In the genomic region with DNA sequence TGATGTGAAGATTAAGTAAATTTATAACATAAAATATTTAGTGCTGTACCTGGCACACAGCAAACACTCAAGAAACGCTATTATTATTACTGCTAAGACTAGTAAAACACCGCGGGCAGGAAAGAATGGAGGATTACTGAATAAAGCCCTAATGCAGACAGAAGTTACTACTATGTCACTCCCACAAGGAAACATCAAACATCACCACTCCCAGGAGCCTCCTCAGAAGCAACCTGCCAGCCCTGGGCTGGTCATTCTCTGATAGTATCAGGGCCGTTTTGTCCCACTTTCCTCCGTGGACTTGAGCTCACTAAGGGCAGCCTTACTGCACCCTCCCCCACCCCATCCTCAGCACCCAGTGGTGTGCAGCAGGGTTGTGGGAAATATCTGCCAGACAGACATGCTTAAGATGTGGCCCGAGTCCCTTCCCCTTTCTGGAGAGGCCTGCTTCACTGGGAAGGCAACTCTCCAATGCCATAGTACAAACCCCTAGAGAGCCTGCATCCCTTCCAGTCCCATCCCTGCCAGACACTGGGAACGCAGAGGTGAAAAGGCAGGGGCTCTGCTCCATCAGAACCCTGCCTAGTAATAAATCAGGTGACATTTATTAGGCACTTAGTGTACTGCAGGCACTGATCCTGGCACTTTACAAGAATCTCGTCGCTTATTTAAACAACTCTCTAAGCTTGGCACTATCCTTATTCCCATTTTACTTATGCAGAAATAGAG, we compare ENCODE assay signal across 9 cellular contexts. TPM values are rescaled to one million over a fixed set of nuclear protein-coding genes. Genes with fewer than 3 reads are reported as not detected.
DNase-seq lines count a peak whose midpoint lies in the region; ATAC-seq and TF ChIP-seq lines count a peak whose summit lies in the region.
"Had no signal": no experiment of that assay in that cellular context is flagged by ENCODE, and none has a peak within 500 bp of the region (broad histone marks: within the 10 kb centered on the region; RNA-seq: fewer than 3 reads in every experiment).

No MANE protein-coding gene starts in this region.

- CTCF ChIA-PET in activated CD8-positive, alpha-beta T cell treated with anti-CD3 and anti-CD28 coated beads, Interleukin-2, amount 10 ng/mL, durations not matched to agents 7 days and 5 days (lab: Charles Lee), result interaction anchor here (0.9 to 6.7 kb wide), 4 partner anchors 9 to 62 kb away, joined by 3 to 62 read pairs (median 24); no protein-coding TSS in a partner anchor

- peak overlapping the region; percentile 23 for H3K9ac ChIP-seq in mesenchymal stem cell (ENCODE audit: low read length)
- no peak overlapping the region for H3K9ac ChIP-seq in trophoblast cell (ENCODE audit: low read length)

- H4K8ac ChIP-seq in mesenchymal stem cell (ENCODE audit: low read length) (peak overlapping the region; percentile 52), trophoblast cell (ENCODE audit: low read depth, low read length) (no peak overlapping the region)

- H2AK5ac ChIP-seq in mesenchymal stem cell (ENCODE audit: low read length, severe bottlenecking) (peak overlapping the region; percentile 29), trophoblast cell (ENCODE audit: low read length) (no peak overlapping the region)

- H3K18ac ChIP-seq in mesenchymal stem cell (ENCODE audit: low read depth in 1 of 2, low read length in 2 of 2) (peak overlapping the region; percentile 11 to 79), trophoblast cell (ENCODE audit: low read length) (no peak overlapping the region)

- peak overlapping the region; percentile 49 to 79 for H2BK12ac ChIP-seq in mesenchymal stem cell (ENCODE audit: low read length in 2 of 2)
- no peak overlapping the region for H2BK12ac ChIP-seq in trophoblast cell (ENCODE audit: low read length)

- H3K36me3 Mint-ChIP-seq in activated CD8-positive, alpha-beta T cell treated with anti-CD3 and anti-CD28 coated beads, Interleukin-2, amount 10 ng/mL, durations not matched to agents 7 days and 5 days (ENCODE audit: low read depth), result peaks cover 30% of the 10 kb centered on the region

- DNase-seq in cardiac muscle cell (ENCODE audit: low read depth in 1 of 2, low spot score in 1 of 2) (no peak), Right ventricle myocardium superior (no peak), mesenchymal stem cell (peak; percentile 72), upper lobe of left lung (no peak), trophoblast cell (no peak), activated T-cell treated with anti-CD3 and anti-CD28 coated beads for 4 hours (no peak), DMS114 treated with DMSO at 0.1 percent for 48 hours (lab: John Stamatoyannopoulos, UW; ENCODE audit: unreplicated experiment) (no peak)
- no peak for DNase-seq in activated CD8-positive, alpha-beta T cell treated with anti-CD3 and anti-CD28 coated beads, Interleukin-2, amount 10 ng/mL, durations not matched to agents 7 days and 5 days
- DNase-seq: SJCRH30 had no signal

- H3K4me3 ChIP-seq in cardiac muscle cell, result no peak overlapping the region
- H3K4me3 ChIP-seq in mesenchymal stem cell (ENCODE audit: insufficient read depth in 1 of 2, low read depth in 1 of 2, low read length in 2 of 2), result no peak overlapping the region
- H3K4me3 ChIP-seq in upper lobe of left lung, result no peak overlapping the region
- no peak overlapping the region for H3K4me3 ChIP-seq in trophoblast cell (ENCODE audit: low read depth, low read length)
- H3K4me3 ChIP-seq: SJCRH30 had no signal

- H2BK15ac ChIP-seq in mesenchymal stem cell (ENCODE audit: low read depth, poor library complexity, severe bottlenecking), result peak overlapping the region; percentile 92

- peak overlapping the region in 1 of 2 experiments; percentile 34 for H3K4ac ChIP-seq in mesenchymal stem cell (ENCODE audit: low read depth in 1 of 2, low read length in 2 of 2)
- no peak overlapping the region for H3K4ac ChIP-seq in trophoblast cell (ENCODE audit: low read depth, low read length)

- no peak overlapping the region for H3K4me3 Mint-ChIP-seq in activated CD8-positive, alpha-beta T cell treated with anti-CD3 and anti-CD28 coated beads, Interleukin-2, amount 10 ng/mL, durations not matched to agents 7 days and 5 days

- H3K27ac Mint-ChIP-seq in activated CD8-positive, alpha-beta T cell treated with anti-CD3 and anti-CD28 coated beads, Interleukin-2, amount 10 ng/mL, durations not matched to agents 7 days and 5 days, result peak overlapping the region; percentile 18

- H3K9me3 Mint-ChIP-seq in activated CD8-positive, alpha-beta T cell treated with anti-CD3 and anti-CD28 coated beads, Interleukin-2, amount 10 ng/mL, durations not matched to agents 7 days and 5 days (ENCODE audit: insufficient read depth), result no peaks in the 10 kb centered on the region

- ATAC-seq in Right ventricle myocardium superior (ENCODE audit: poor library complexity) (no peak), upper lobe of left lung (ENCODE audit: low FRiP score in 2 of 2) (no peak)
- no peak for ATAC-seq in activated CD8-positive, alpha-beta T cell treated with anti-CD3 and anti-CD28 coated beads, Interleukin-2, amount 10 ng/mL, durations not matched to agents 7 days and 5 days

- H3K79me1 ChIP-seq in mesenchymal stem cell (replicated peaks; ENCODE audit: low read length, poor library complexity, severe bottlenecking) (peaks cover 20% of the 10 kb centered on the region), trophoblast cell (ENCODE audit: low read length) (peaks cover 2% of the 10 kb centered on the region)

- peak overlapping the region; percentile 70 for H3K27ac ChIP-seq in cardiac muscle cell
- H3K27ac ChIP-seq in mesenchymal stem cell (ENCODE audit: low read length, poor library complexity, severe bottlenecking), result no peak overlapping the region
- H3K27ac ChIP-seq in upper lobe of left lung, result peak overlapping the region; percentile 27 to 68 (median 42)
- no peak overlapping the region for H3K27ac ChIP-seq in trophoblast cell (ENCODE audit: low read depth, low read length)
- H3K27ac ChIP-seq: SJCRH30 had no signal

- H3K79me2 ChIP-seq in trophoblast cell (ENCODE audit: control insufficient read depth, insufficient read depth, low read length, poor library complexity), result peaks cover 2% of the 10 kb centered on the region

- H3K23ac ChIP-seq in mesenchymal stem cell (ENCODE audit: low read length in 2 of 2) (no peak overlapping the region), trophoblast cell (ENCODE audit: low read length) (no peak overlapping the region)

- H2BK120ac ChIP-seq in mesenchymal stem cell (ENCODE audit: low read depth, low read length), result peak overlapping the region; percentile 2
- H2BK120ac ChIP-seq in trophoblast cell (ENCODE audit: insufficient read depth, low read length, poor library complexity), result no peak overlapping the region

- H2AFZ ChIP-seq in mesenchymal stem cell (ENCODE audit: low read depth, low read length) (no peak overlapping the region), trophoblast cell (ENCODE audit: insufficient read depth, low read length, poor library complexity) (no peak overlapping the region)

- 33% methylated on average over 7 of the region's 9 CpGs for WGBS in mesenchymal stem cell
- WGBS in upper lobe of left lung, 2 donors, result 44 to 52% methylated on average over 8 to 9 of the region's 9 CpGs
- WGBS in trophoblast cell (ENCODE audit: extremely low coverage, insufficient coverage, insufficient read length), result no CpG with 5 or more reads among the region's 9 CpGs

- TF ChIP-seq EP300 in upper lobe of left lung (IDR thresholded peaks at IDR 0.05), result no peak

- H4K12ac ChIP-seq in trophoblast cell (ENCODE audit: low read depth, low read length), result no peak overlapping the region

- H3K27me3 Mint-ChIP-seq in activated CD8-positive, alpha-beta T cell treated with anti-CD3 and anti-CD28 coated beads, Interleukin-2, amount 10 ng/mL, durations not matched to agents 7 days and 5 days (ENCODE audit: low read depth), result no peaks in the 10 kb centered on the region

- no peaks in the 10 kb centered on the region for H3K9me3 ChIP-seq in cardiac muscle cell (ENCODE audit: low read depth)
- no peaks in the 10 kb centered on the region for H3K9me3 ChIP-seq in mesenchymal stem cell (ENCODE audit: control insufficient read depth, low read length)
- no peaks in the 10 kb centered on the region for H3K9me3 ChIP-seq in upper lobe of left lung
- no peaks in the 10 kb centered on the region for H3K9me3 ChIP-seq in trophoblast cell (ENCODE audit: insufficient read depth, low read depth, low read length)
- H3K9me3 ChIP-seq: SJCRH30 had no signal

- TF ChIP-seq POLR2A in upper lobe of left lung (IDR thresholded peaks at IDR 0.05), result no peak

- intact Hi-C loops in Right ventricle myocardium superior (cut with DNase I), result no loop called here

- H2BK5ac ChIP-seq in mesenchymal stem cell (ENCODE audit: low read depth, low read length, poor library complexity, severe bottlenecking) (no peak overlapping the region), trophoblast cell (ENCODE audit: low read depth, low read length, poor library complexity) (no peak overlapping the region)

- H3K4me1 ChIP-seq in cardiac muscle cell (ENCODE audit: low read depth) (peaks cover 29% of the 10 kb centered on the region), mesenchymal stem cell (ENCODE audit: control insufficient read depth, insufficient read depth, low read depth, low read length) (peaks cover 44% of the 10 kb centered on the region), upper lobe of left lung (peaks cover 51 to 78% (median 73%) of the 10 kb centered on the region in 4 donors), trophoblast cell (ENCODE audit: control insufficient read depth in 1 of 2, insufficient read depth in 2 of 2, low read length in 2 of 2) (peaks cover 24 to 26% of the 10 kb centered on the region in 2 experiments)

- H4K91ac ChIP-seq in mesenchymal stem cell (ENCODE audit: low read length), result peak overlapping the region; percentile 36
- no peak overlapping the region for H4K91ac ChIP-seq in trophoblast cell (ENCODE audit: low read depth, low read length)

- TF ChIP-seq CTCF in cardiac muscle cell (IDR thresholded peaks at IDR 0.05; ENCODE audit: low read depth, low read length) (no peak), upper lobe of left lung (IDR thresholded peaks at IDR 0.05) (no peak)

- no peak overlapping the region for H3K14ac ChIP-seq in mesenchymal stem cell (ENCODE audit: low read length in 2 of 2)
- H3K14ac ChIP-seq in trophoblast cell (ENCODE audit: low read length), result no peak overlapping the region

- peaks cover 83% of the 10 kb centered on the region for H3K4me1 Mint-ChIP-seq in activated CD8-positive, alpha-beta T cell treated with anti-CD3 and anti-CD28 coated beads, Interleukin-2, amount 10 ng/mL, durations not matched to agents 7 days and 5 days (ENCODE audit: low read depth)

- H3K27me3 ChIP-seq in cardiac muscle cell, result no peaks in the 10 kb centered on the region
- H3K27me3 ChIP-seq in mesenchymal stem cell (ENCODE audit: control insufficient read depth in 1 of 2, insufficient read depth in 1 of 2, low read length in 2 of 2), result no peaks in the 10 kb centered on the region
- H3K27me3 ChIP-seq in upper lobe of left lung, result no peaks in the 10 kb centered on the region
- H3K27me3 ChIP-seq in trophoblast cell (ENCODE audit: insufficient read depth, low read length), result no peaks in the 10 kb centered on the region
- H3K27me3 ChIP-seq: SJCRH30 had no signal

- H3K4me2 ChIP-seq in mesenchymal stem cell (ENCODE audit: low read length, poor library complexity, severe bottlenecking) (no peak overlapping the region), trophoblast cell (ENCODE audit: low read length) (no peak overlapping the region)

- H3K36me3 ChIP-seq in cardiac muscle cell (no peaks in the 10 kb centered on the region), mesenchymal stem cell (ENCODE audit: control insufficient read depth in 1 of 2, insufficient read depth in 2 of 2, low read depth in 1 of 2, low read length in 2 of 2) (peaks cover 0 to 6% of the 10 kb centered on the region in 2 experiments), upper lobe of left lung (no peaks in the 10 kb centered on the region), trophoblast cell (ENCODE audit: control insufficient read depth in 1 of 2, insufficient read depth in 2 of 2, low read length in 2 of 2) (no peaks in the 10 kb centered on the region)
- H3K36me3 ChIP-seq: SJCRH30 had no signal

- POLR2A ChIA-PET in activated CD8-positive, alpha-beta T cell treated with anti-CD3 and anti-CD28 coated beads, Interleukin-2, amount 10 ng/mL, durations not matched to agents 7 days and 5 days (lab: Charles Lee), result interaction anchor here (0.6 to 3.7 kb wide), 2 partner anchors 12 to 36 kb away, joined by 3 to 31 read pairs; no protein-coding TSS in a partner anchor

RNA-seq across cellular contexts. Expression of a gene that starts 41.7 kb away (rescaled TPM):
- total RNA-seq in cardiac muscle cell (43.8 and 59.1 TPM in 2 replicates), Right ventricle myocardium superior (45.3 TPM), upper lobe of left lung (100 to 1,000 TPM in 1 of 6 donors, 10 to 100 TPM in 5; 55.8 to 120 (median 74.8) TPM)
- 42.4 and 57.8 TPM in 2 replicates for polyA plus RNA-seq in cardiac muscle cell
- 10 to 100 TPM; 70.9 to 72.5 TPM for total RNA-seq in activated CD8-positive, alpha-beta T cell treated with anti-CD3 and anti-CD28 coated beads, Interleukin-2, amount 10 ng/mL, durations not matched to agents 7 days and 5 days
- 229 TPM for polyA plus RNA-seq in mesenchymal stem cell (2013, experiment 1 of 2)
- 222 TPM for polyA plus RNA-seq in mesenchymal stem cell (2013, experiment 2 of 2)
- polyA plus RNA-seq in trophoblast cell (2013), result 50.0 and 52.3 TPM in 2 replicates

Comparison
In these comparisons a context has a peak if more than half of its experiments do, and no peak if none do; other contexts are left out.
1. H3K27ac ChIP-seq: peak in cardiac muscle cell (single experiment) and upper lobe of left lung (4 of 4); none in mesenchymal stem cell (single experiment) and trophoblast cell (single experiment).